Comparison of ENCODE assay signal across 10 cellular contexts in the genomic region with DNA sequence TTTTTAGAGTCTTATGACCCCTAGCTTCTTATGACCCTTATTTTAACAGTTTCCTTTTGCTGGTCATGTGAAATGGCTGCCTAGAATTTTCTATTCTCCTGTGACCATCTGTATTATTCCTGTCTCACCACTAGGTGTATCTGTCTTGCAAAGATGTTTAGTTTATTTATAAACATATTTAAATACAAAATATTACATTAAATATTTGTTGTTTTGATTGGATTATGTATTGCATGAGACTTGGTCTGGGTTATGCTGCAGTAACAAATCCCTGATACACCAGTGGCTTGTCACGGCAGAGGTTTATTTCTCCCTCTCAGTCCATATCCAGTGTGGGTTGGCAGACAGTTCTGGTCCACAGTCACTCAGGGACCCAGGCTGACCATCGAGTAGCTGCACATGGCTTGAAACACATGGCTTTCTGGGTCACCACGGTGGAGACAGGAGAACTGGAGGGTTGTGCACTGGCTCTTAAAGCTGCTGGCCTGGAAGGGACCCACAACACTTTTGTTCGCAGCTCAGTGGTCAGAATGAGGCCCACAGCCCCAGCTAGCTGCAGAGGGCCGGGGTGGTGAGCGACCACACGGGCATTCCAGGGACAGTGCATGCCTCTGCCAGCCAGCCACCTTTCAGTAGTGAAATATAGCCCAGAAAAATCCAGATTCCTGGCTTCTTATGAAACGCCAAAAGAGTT. TPM values are rescaled to one million over a fixed set of nuclear protein-coding genes. Genes with fewer than 3 reads are reported as not detected.
A peak's percentile ranks its signal among the peaks of the same experiment; 100 is the strongest.
DNase-seq lines count a peak whose midpoint lies in the region; ATAC-seq, FAIRE-seq and TF ChIP-seq lines count a peak whose summit lies in the region.
"Had no signal": no experiment of that assay in that cellular context is flagged by ENCODE, and none has a peak within 500 bp of the region (broad histone marks: within the 10 kb centered on the region; RNA-seq: fewer than 3 reads in every experiment).

No MANE protein-coding gene starts in this region.

- no peaks in the 10 kb centered on the region for H3K27me3 ChIP-seq in IMR-90 (ENCODE audit: control insufficient read depth, insufficient read depth, low read length)
- no peaks in the 10 kb centered on the region; a peak in 1 of 7 replicates for H3K27me3 ChIP-seq in H1 (replicated peaks in 1 of 4; ENCODE audit: control insufficient read depth in 3 of 4, extremely low read depth in 1 of 4, insufficient read depth in 3 of 4, low read length in 3 of 4)

- intact Hi-C loops in IMR-90 (cut with micrococcal nuclease): no loop called here

- H3K14ac ChIP-seq in IMR-90 (replicated peaks; ENCODE audit: low read depth, low read length) (no peak overlapping the region), H1 (ENCODE audit: insufficient read length) (no peak overlapping the region)

- H3K4ac ChIP-seq in IMR-90 (ENCODE audit: low read depth, low read length) (peak overlapping the region; percentile 28), H1 (replicated peaks; ENCODE audit: insufficient read length, low read depth, low read length) (no peak overlapping the region)

- H3K27ac ChIP-seq in 22Rv1 (no peak overlapping the region), IMR-90 (ENCODE audit: insufficient read depth, low read length) (no peak overlapping the region), H1 (ENCODE audit: low read depth, low read length) (no peak overlapping the region)

- peak; percentile 20 for TF ChIP-seq CTCF in 22Rv1 (IDR thresholded peaks at IDR 0.05)
- TF ChIP-seq CTCF in IMR-90 (conservative IDR thresholded peaks at IDR 0.05; ENCODE audit: low read depth, low read length): peak; percentile 17; the same call in 1 of the 2 replicates
- no peak for TF ChIP-seq CTCF in H1 (IDR thresholded peaks at IDR 0.05; ENCODE audit: control extremely low read depth in 1 of 3, insufficient read depth in 1 of 3, low read depth in 1 of 3, low read length in 3 of 3)

- FAIRE-seq in H1 (lab: Jason Lieb, UNC): no peak

- H3K36me3 ChIP-seq in IMR-90 (ENCODE audit: control insufficient read depth, insufficient read depth, low read length) (peaks cover 10% of the 10 kb centered on the region; the same call in 1 of the 2 replicates), H1 (ENCODE audit: control insufficient read depth in 2 of 4, insufficient read depth in 4 of 4, low read length in 3 of 4) (peaks cover 0 to 6% (median 0%) of the 10 kb centered on the region in 4 experiments; a peak in 3 of 8 replicates)

- no peak overlapping the region for H2BK5ac ChIP-seq in IMR-90 (ENCODE audit: low read depth, low read length, poor library complexity, severe bottlenecking)
- no peak overlapping the region; the same call in 1 of the 2 replicates for H2BK5ac ChIP-seq in H1 (ENCODE audit: low read depth, low read length)

- TF ChIP-seq POLR2A in IMR-90 (IDR thresholded peaks at IDR 0.05; ENCODE audit: low read depth, low read length) (no peak), H1 (IDR thresholded peaks at IDR 0.05; ENCODE audit: control extremely low read depth in 1 of 2, low read depth in 2 of 2, low read length in 2 of 2) (no peak)

- 0 out of 2 replicates have a peak overlapping the region, but pooled peaks have one; percentile 13 for H4K91ac ChIP-seq in IMR-90 (ENCODE audit: insufficient read depth, low read depth, low read length)
- peak overlapping the region; percentile 11 for H4K91ac ChIP-seq in H1 (replicated peaks; ENCODE audit: insufficient read length, low read length)

- H3K9ac ChIP-seq in IMR-90 (ENCODE audit: low read depth, low read length) (no peak overlapping the region), H1 (replicated peaks in 1 of 4; ENCODE audit: extremely low read depth in 1 of 4, low read depth in 3 of 4, low read length in 3 of 4) (no peak overlapping the region)

- peaks cover 11% of the 10 kb centered on the region for H3K9me1 ChIP-seq in IMR-90 (ENCODE audit: insufficient read depth, low read length)

- no peak overlapping the region for H3K18ac ChIP-seq in IMR-90 (ENCODE audit: low read depth, low read length)
- H3K18ac ChIP-seq in H1 (ENCODE audit: extremely low read depth, low read length): no peak overlapping the region

- no peak for ATAC-seq in IMR-90 (ENCODE audit: low read depth)
- ATAC-seq in GM18870 (IDR thresholded peaks at IDR 0.05; ENCODE audit: unreplicated experiment): no peak
- no peak for ATAC-seq in HG03571 (IDR thresholded peaks at IDR 0.05; ENCODE audit: unreplicated experiment)

- BruUV-seq in IMR-90 (replicated peaks; lab: Mats Ljungman, UMichigan): no TSS peak

- H2AK5ac ChIP-seq in IMR-90 (ENCODE audit: low read depth, low read length) (peak overlapping the region; percentile 66; the same call in 1 of the 2 replicates), H1 (ENCODE audit: low read depth, low read length) (no peak overlapping the region; the same call in 1 of the 2 replicates)

- H4K8ac ChIP-seq in IMR-90 (ENCODE audit: low read depth in 2 of 2, low read length in 2 of 2) (peak overlapping the region in 1 of 2 experiments; percentile 38; a peak in 2 of 4 replicates), H1 (ENCODE audit: extremely low read depth, insufficient read depth, low read length) (no peak overlapping the region; the same call in 1 of the 2 replicates)

- peak overlapping the region; percentile 49 for H2AK9ac ChIP-seq in IMR-90 (replicated peaks; ENCODE audit: low read depth, low read length, poor library complexity)

- H3K56ac ChIP-seq in IMR-90 (ENCODE audit: extremely low read depth, insufficient read depth, low read length) (no peak overlapping the region), H1 (replicated peaks; ENCODE audit: insufficient read length, low read depth, low read length) (no peak overlapping the region)

- peaks cover 3% of the 10 kb centered on the region; the same call in 1 of the 2 replicates for H3K23me2 ChIP-seq in H1 (ENCODE audit: low read depth, low read length)

- in situ Hi-C loops in IMR-90 (cut with MboI; ENCODE audit: low sequenced_read_pairs): no loop called here

- H4K5ac ChIP-seq in IMR-90 (ENCODE audit: low read depth, low read length) (no peak overlapping the region), H1 (ENCODE audit: insufficient read length, low read depth, low read length) (no peak overlapping the region)

- H3K4me1 ChIP-seq in IMR-90 (ENCODE audit: control insufficient read depth, insufficient read depth, low read length) (peaks cover 32% of the 10 kb centered on the region), H1 (replicated peaks in 1 of 4; ENCODE audit: control insufficient read depth in 3 of 4, insufficient read depth in 4 of 4, low read length in 3 of 4) (peaks cover 18 to 39% (median 25%) of the 10 kb centered on the region in 4 experiments)

- CTCF ChIA-PET in IMR-90 (lab: Yijun Ruan, JAX) (interaction anchor here (0.6 kb wide), 1 partner anchor 380 kb away, joined by 3 read pairs; no protein-coding TSS in a partner anchor), H1 (lab: Charles Lee; ENCODE audit: partially characterized antibody) (interaction anchor here (0.7 to 11.2 kb wide), 12 partner anchors 9 to 89 kb away, joined by 3 to 143 read pairs (median 5); a partner anchor contains a TSS)

- TF ChIP-seq EP300 in H1 (IDR thresholded peaks at IDR 0.05; ENCODE audit: borderline replicate concordance in 1 of 2, low read depth in 2 of 2, low read length in 2 of 2): no peak

- dilution Hi-C loops in IMR-90 (cut with HindIII; ENCODE audit: low sequenced_read_pairs, unreplicated experiment): no loop called here

- H2BK20ac ChIP-seq in IMR-90 (ENCODE audit: low read depth, low read length) (0 out of 2 replicates have a peak overlapping the region, but pooled peaks have one; percentile 36), H1 (ENCODE audit: low read length) (no peak overlapping the region)

- peak overlapping the region; percentile 82; the same call in 1 of the 2 replicates for H2BK12ac ChIP-seq in H1 (ENCODE audit: low read depth, low read length)

- POLR2A ChIA-PET in IMR-90 (lab: Charles Lee; ENCODE audit: unreplicated experiment) (no interaction called here), H1 (lab: Charles Lee; ENCODE audit: partially characterized antibody) (interaction anchor here (0.9 to 2.8 kb wide), 6 partner anchors 9 to 59 kb away, joined by 3 to 11 read pairs (median 4); a partner anchor contains a TSS)

- H3K23ac ChIP-seq in IMR-90 (ENCODE audit: low read depth, low read length) (no peak overlapping the region), H1 (ENCODE audit: insufficient read length) (no peak overlapping the region)

- H3K9me3 ChIP-seq in IMR-90 (ENCODE audit: control insufficient read depth, insufficient read depth, low read length) (no peaks in the 10 kb centered on the region), H1 (ENCODE audit: insufficient read depth in 2 of 2, low read depth in 1 of 2, low read length in 1 of 2) (no peaks in the 10 kb centered on the region)

- no peak for TF ChIP-seq RAD21 in IMR-90 (IDR thresholded peaks at IDR 0.05; ENCODE audit: low read length)
- no peak for TF ChIP-seq RAD21 in H1 (IDR thresholded peaks at IDR 0.05 in 1 of 2, conservative IDR thresholded peaks at IDR 0.05 in 1 of 2; ENCODE audit: low read depth in 2 of 2, low read length in 2 of 2)

- H3K79me1 ChIP-seq in IMR-90 (ENCODE audit: low read depth in 1 of 2, low read length in 2 of 2) (peaks cover 0 to 12% of the 10 kb centered on the region in 2 experiments; a peak in 1 of 4 replicates), H1 (ENCODE audit: low read depth, low read length) (peaks cover 5% of the 10 kb centered on the region; the same call in 1 of the 2 replicates)

- H2BK120ac ChIP-seq in IMR-90 (ENCODE audit: low read depth, low read length) (no peak overlapping the region), H1 (replicated peaks; ENCODE audit: low read depth, low read length) (no peak overlapping the region)

- H3K4me3 ChIP-seq in IMR-90 (ENCODE audit: insufficient read depth, low read depth, low read length) (no peak overlapping the region), H1 (ENCODE audit: extremely low read depth in 1 of 4, insufficient read depth in 2 of 4, low read depth in 3 of 4, low read length in 4 of 4) (no peak overlapping the region)

- H4K20me1 ChIP-seq in IMR-90 (ENCODE audit: insufficient read depth, low read length) (no peaks in the 10 kb centered on the region), H1 (replicated peaks in 1 of 2; ENCODE audit: control insufficient read depth in 1 of 2, insufficient read depth in 2 of 2, low read length in 2 of 2) (peaks cover 0 to 2% of the 10 kb centered on the region in 2 experiments)

- no peaks in the 10 kb centered on the region; a peak in 1 of 4 replicates for H3K79me2 ChIP-seq in H1 (ENCODE audit: control insufficient read depth in 1 of 2, insufficient read depth in 2 of 2, low read length in 2 of 2)

- H2BK15ac ChIP-seq in IMR-90 (ENCODE audit: low read depth, low read length) (no peak overlapping the region), H1 (ENCODE audit: low read length) (no peak overlapping the region)

- H3K4me2 ChIP-seq in IMR-90 (ENCODE audit: low read depth, low read length) (no peak overlapping the region), H1 (ENCODE audit: insufficient read depth in 1 of 2, low read depth in 2 of 2, low read length in 2 of 2) (no peak overlapping the region)

- WGBS in IMR-90 (ENCODE audit: extremely low coverage in 2 of 2, insufficient read length in 1 of 2), 2 experiments: 91% methylated on average over 5 of the region's 8 CpGs; no CpG with 5 or more reads in 1 of the 2 experiments
- WGBS in H1 (ENCODE audit: extremely low coverage in 1 of 2, insufficient coverage in 1 of 2, insufficient read length in 1 of 2, insufficient replicate concordance in 2 of 2, low coverage in 1 of 2, low lambda C conversion rate in 2 of 2, missing lambda C conversion rate in 1 of 2), 2 experiments: 94% methylated on average over 8 of the region's 8 CpGs; no CpG with 5 or more reads in 1 of the 2 experiments

- DNase-seq in IMR-90: no peak
- no peak for DNase-seq in H1 (ENCODE audit: low read depth in 1 of 2, low spot score in 2 of 2)
- peak; percentile 90 for DNase-seq in myocyte (ENCODE audit: low read depth)
- no peak for DNase-seq in NCI-H345 (lab: John Stamatoyannopoulos, UW)
- DNase-seq in D341Med (ENCODE audit: low spot score): no peak
- DNase-seq: naive B cell, NCI-H1436 treated with DMSO at 0.1 percent for 48 hours had no signal

- H2AFZ ChIP-seq in IMR-90 (replicated peaks; ENCODE audit: low read length, poor library complexity): no peak overlapping the region
- H2AFZ ChIP-seq in H1 (ENCODE audit: low read length): no peak overlapping the region

RNA-seq across cellular contexts. Expression of a gene that starts 7.4 kb away (rescaled TPM):
- total RNA-seq in IMR-90 (2012; rRNA removed): 5.9 and 6.1 TPM in 2 replicates
- polyA plus RNA-seq in IMR-90 (2012; rRNA removed): 8.6 and 10.1 TPM in 2 replicates
- polyA plus RNA-seq in IMR-90 (2012; cell fraction: cytosol; rRNA removed): 4.5 and 6.1 TPM in 2 replicates
- 46.1 and 53.0 TPM in 2 replicates for polyA plus RNA-seq in IMR-90 (2012; cell fraction: nucleus; rRNA removed; ENCODE audit: low replicate concordance)
- 12.3 and 14.5 TPM in 2 replicates for total RNA-seq in H1 (2021; fragmentation: NEBNext Ultra II Directional; extraction: Animal tissue kit (Norgen Biotek cat#: 25700))
- 14.3 and 16.1 TPM in 2 replicates for polyA plus RNA-seq in H1 (2011; rRNA removed)
- 17.1 TPM for polyA plus RNA-seq in H1 (2011; cell fraction: cytosol; rRNA removed)
- 36.6 TPM for polyA plus RNA-seq in H1 (2011; cell fraction: nucleus; rRNA removed)
- polyA plus RNA-seq in H1 (2012, experiment 1 of 2): 7.0 to 11.7 TPM (median 8.8 TPM) in 4 replicates
- 5.5 TPM for polyA plus RNA-seq in H1 (2012, experiment 2 of 2)
- 7.2 TPM for polyA plus RNA-seq in H1 (2013, experiment 1 of 2)
- polyA plus RNA-seq in H1 (2013, experiment 2 of 2): 6.4 TPM
- 12.2 and 16.5 TPM in 2 replicates for polyA minus RNA-seq in H1 (2011; rRNA and poly(A)+ RNA removed)
- polyA minus RNA-seq in H1 (2011; cell fraction: cytosol; rRNA and poly(A)+ RNA removed): 6.1 TPM
- polyA minus RNA-seq in H1 (2011; cell fraction: nucleus; rRNA and poly(A)+ RNA removed): 29.0 TPM
- total RNA-seq in myocyte: 608 and 1,159 TPM in 2 replicates
- 413 TPM for polyA plus RNA-seq in myocyte (2012)

RNA-seq across cellular contexts. Expression of a gene that starts 11.6 kb away (rescaled TPM):
- total RNA-seq in IMR-90 (2012; rRNA removed) (11.7 and 13.6 TPM in 2 replicates), myocyte (37.4 and 55.5 TPM in 2 replicates)
- polyA plus RNA-seq in IMR-90 (2012; rRNA removed) (19.7 and 30.0 TPM in 2 replicates), H1 (2011; rRNA removed) (4.5 and 5.3 TPM in 2 replicates)
- 16.4 and 30.1 TPM in 2 replicates for polyA plus RNA-seq in IMR-90 (2012; cell fraction: cytosol; rRNA removed)
- 18.4 and 24.2 TPM in 2 replicates for polyA plus RNA-seq in IMR-90 (2012; cell fraction: nucleus; rRNA removed; ENCODE audit: low replicate concordance)
- total RNA-seq in H1 (2021; fragmentation: NEBNext Ultra II Directional; extraction: Animal tissue kit (Norgen Biotek cat#: 25700)): 0.67 and 0.80 TPM in 2 replicates
- polyA plus RNA-seq in H1 (2011; cell fraction: cytosol; rRNA removed): 3.6 TPM
- polyA plus RNA-seq in H1 (2011; cell fraction: nucleus; rRNA removed): 6.4 TPM
- 1.5 to 2.8 TPM (median 2.0 TPM) in 4 replicates for polyA plus RNA-seq in H1 (2012, experiment 1 of 2)
- 1.9 TPM for polyA plus RNA-seq in H1 (2012, experiment 2 of 2)
- polyA plus RNA-seq in H1 (2013, experiment 1 of 2): 0.14 TPM
- polyA plus RNA-seq in H1 (2013, experiment 2 of 2): 0.07 TPM
- polyA minus RNA-seq in H1 (2011; rRNA and poly(A)+ RNA removed): 6.2 and 6.3 TPM in 2 replicates
- polyA minus RNA-seq in H1 (2011; cell fraction: cytosol; rRNA and poly(A)+ RNA removed): 2.8 TPM
- polyA minus RNA-seq in H1 (2011; cell fraction: nucleus; rRNA and poly(A)+ RNA removed): 6.5 TPM
- polyA plus RNA-seq in myocyte (2012): 39.3 TPM

RNA-seq across cellular contexts. Expression of a gene that starts 33.8 kb away (rescaled TPM):
- 12.4 and 18.6 TPM in 2 replicates for total RNA-seq in IMR-90 (2012; rRNA removed)
- polyA plus RNA-seq in IMR-90 (2012; rRNA removed): 8.4 and 10.6 TPM in 2 replicates
- 1.7 and 2.4 TPM in 2 replicates for polyA plus RNA-seq in IMR-90 (2012; cell fraction: cytosol; rRNA removed)
- polyA plus RNA-seq in IMR-90 (2012; cell fraction: nucleus; rRNA removed; ENCODE audit: low replicate concordance): 0.39 and 4.0 TPM in 2 replicates
- total RNA-seq in H1 (2021; fragmentation: NEBNext Ultra II Directional; extraction: Animal tissue kit (Norgen Biotek cat#: 25700)): 42.5 and 45.2 TPM in 2 replicates
- polyA plus RNA-seq in H1 (2011; rRNA removed): 9.6 and 18.2 TPM in 2 replicates
- 20.3 TPM for polyA plus RNA-seq in H1 (2011; cell fraction: cytosol; rRNA removed)
- polyA plus RNA-seq in H1 (2011; cell fraction: nucleus; rRNA removed): 7.0 TPM
- polyA plus RNA-seq in H1 (2012, experiment 1 of 2): 18.8 to 33.6 TPM (median 19.8 TPM) in 4 replicates
- 2.6 TPM for polyA plus RNA-seq in H1 (2012, experiment 2 of 2)
- 40.3 TPM for polyA plus RNA-seq in H1 (2013, experiment 1 of 2)
- polyA plus RNA-seq in H1 (2013, experiment 2 of 2): 40.4 TPM
- polyA minus RNA-seq in H1 (2011; rRNA and poly(A)+ RNA removed): 10.3 and 11.8 TPM in 2 replicates
- polyA minus RNA-seq in H1 (2011; cell fraction: cytosol; rRNA and poly(A)+ RNA removed): 7.1 TPM
- polyA minus RNA-seq in H1 (2011; cell fraction: nucleus; rRNA and poly(A)+ RNA removed): 10.3 TPM
- total RNA-seq in myocyte: 25.2 and 25.9 TPM in 2 replicates
- 6.3 TPM for polyA plus RNA-seq in myocyte (2012)

RNA-seq across cellular contexts. Expression of a gene that starts 55.8 kb away (rescaled TPM):
- total RNA-seq in IMR-90 (2012; rRNA removed) (not detected in 2 replicates), myocyte (0.96 and 1.6 TPM in 2 replicates)
- polyA plus RNA-seq in IMR-90 (2012; rRNA removed) (not detected in 2 replicates), H1 (2011; rRNA removed) (not detected in 2 replicates)
- not detected in 2 replicates for polyA plus RNA-seq in IMR-90 (2012; cell fraction: cytosol; rRNA removed)
- polyA plus RNA-seq in IMR-90 (2012; cell fraction: nucleus; rRNA removed; ENCODE audit: low replicate concordance): not detected in 2 replicates
- total RNA-seq in H1 (2021; fragmentation: NEBNext Ultra II Directional; extraction: Animal tissue kit (Norgen Biotek cat#: 25700)): not detected in 2 replicates
- polyA plus RNA-seq in H1 (2011; cell fraction: cytosol; rRNA removed): 0.03 TPM
- polyA plus RNA-seq in H1 (2011; cell fraction: nucleus; rRNA removed): not detected
- polyA plus RNA-seq in H1 (2012, experiment 1 of 2): not detected in 4 replicates
- polyA plus RNA-seq in H1 (2012, experiment 2 of 2): not detected
- not detected for polyA plus RNA-seq in H1 (2013, experiment 1 of 2)
- not detected for polyA plus RNA-seq in H1 (2013, experiment 2 of 2)
- not detected in 2 replicates for polyA minus RNA-seq in H1 (2011; rRNA and poly(A)+ RNA removed)
- polyA minus RNA-seq in H1 (2011; cell fraction: cytosol; rRNA and poly(A)+ RNA removed): not detected
- polyA minus RNA-seq in H1 (2011; cell fraction: nucleus; rRNA and poly(A)+ RNA removed): not detected
- polyA plus RNA-seq in myocyte (2012): 2.0 TPM

Comparison
In these comparisons a context has a peak if more than half of its experiments do, and no peak if none do; other contexts are left out.
1. CTCF ChIP-seq: peak in 22Rv1 (single experiment) and IMR-90 (single experiment); none in H1 (0 of 3).
2. RNA of a gene that starts 7.4 kb away (total RNA-seq): 608 to 1,159 TPM in myocyte; 12.3 to 14.5 TPM in H1 and 5.9 to 6.1 TPM in IMR-90; every median in the first group is over 10 times any median in the second.